ENCODE assay signal across 9 cellular contexts in genomic region chr14:93056166-93056839, GRCh38. TPM values are rescaled to one million over a fixed set of nuclear protein-coding genes. Genes with fewer than 3 reads are reported as not detected.
DNase-seq lines count a peak whose midpoint lies in the region; ATAC-seq and TF ChIP-seq lines count a peak whose summit lies in the region.
"Had no signal": no experiment of that assay in that cellular context is flagged by ENCODE, and none has a peak within 500 bp of the region (broad histone marks: within the 10 kb centered on the region; RNA-seq: fewer than 3 reads in every experiment).

No MANE protein-coding gene starts in this region.

- TF ChIP-seq CTCF in WTC11 (IDR thresholded peaks at IDR 0.05): no peak
- TF ChIP-seq CTCF in neural crest cell (conservative IDR thresholded peaks at IDR 0.05): no peak

- no peak for ATAC-seq in WTC11
- no peak for ATAC-seq in GM18867 (IDR thresholded peaks at IDR 0.05; ENCODE audit: unreplicated experiment)

- H3K27me3 Mint-ChIP-seq in WTC11 (ENCODE audit: low read depth) (no peaks in the 10 kb centered on the region), neural crest cell (ENCODE audit: low read depth) (no peaks in the 10 kb centered on the region)

- CTCF ChIA-PET in WTC11 (lab: Charles Lee): interaction anchor here (0.9 kb wide), 1 partner anchor 57 kb away, joined by 3 read pairs; no protein-coding TSS in a partner anchor

- H3K4me3 Mint-ChIP-seq in WTC11 (no peak overlapping the region), neural crest cell (no peak overlapping the region)

- peaks cover 3% of the 10 kb centered on the region; the same call in 1 of the 2 replicates for H3K36me3 Mint-ChIP-seq in WTC11
- no peaks in the 10 kb centered on the region for H3K36me3 Mint-ChIP-seq in neural crest cell (ENCODE audit: low read depth)

- H3K9me3 Mint-ChIP-seq in WTC11 (no peaks in the 10 kb centered on the region), neural crest cell (no peaks in the 10 kb centered on the region)

- POLR2A ChIA-PET in WTC11 (lab: Charles Lee): no interaction called here

- DNase-seq in GM04504 (ENCODE audit: low read depth) (peak; percentile 41), WTC11 (ENCODE audit: low spot score) (no peak), fibroblast of gingiva (ENCODE audit: low read depth) (peak; percentile 68), neural crest cell (ENCODE audit: low read depth, low spot score) (no peak), GM03348 (ENCODE audit: low spot score) (no peak), SHP77 treated with DMSO at 0.1 percent for 48 hours (lab: John Stamatoyannopoulos, UW) (no peak)
- no peak for DNase-seq in activated CD4-positive, alpha-beta T cell treated with anti-CD3 and anti-CD28 coated beads, Interleukin-2, amount 50 U/mL, for 48 hours
- DNase-seq: amniotic stem cell had no signal

- H3K4me1 Mint-ChIP-seq in WTC11 (peaks cover 76% of the 10 kb centered on the region), neural crest cell (peaks cover 20% of the 10 kb centered on the region)

- H3K27ac Mint-ChIP-seq in WTC11 (peak overlapping the region; percentile 86), neural crest cell (ENCODE audit: unreplicated experiment) (peak overlapping the region; percentile 83)

TF ChIP-seq in WTC11, 78 proteins besides CTCF, POLR2A, EP300 and RAD21:
- no peak for TF ChIP-seq USF2 (CRISPR knock-in tag; IDR thresholded peaks at IDR 0.05)
- TF ChIP-seq IRF2 (CRISPR knock-in tag; IDR thresholded peaks at IDR 0.05; ENCODE audit: borderline replicate concordance, low read depth): no peak
- TF ChIP-seq SMAD4 (CRISPR knock-in tag; IDR thresholded peaks at IDR 0.05): no peak
- no peak for TF ChIP-seq ELF4 (CRISPR knock-in tag; IDR thresholded peaks at IDR 0.05; ENCODE audit: low read depth)
- TF ChIP-seq SP1 (CRISPR knock-in tag; conservative IDR thresholded peaks at IDR 0.05): no peak
- no peak for TF ChIP-seq GABPB1 (CRISPR knock-in tag; IDR thresholded peaks at IDR 0.05)
- TF ChIP-seq TEAD4 (CRISPR knock-in tag; IDR thresholded peaks at IDR 0.05): no peak
- TF ChIP-seq TCF7 (CRISPR knock-in tag; IDR thresholded peaks at IDR 0.05; ENCODE audit: low read depth): no peak
- no peak for TF ChIP-seq ATF6 (CRISPR knock-in tag; IDR thresholded peaks at IDR 0.05)
- no peak for TF ChIP-seq ATF2 (CRISPR knock-in tag; IDR thresholded peaks at IDR 0.05; ENCODE audit: borderline replicate concordance, low read depth)
- no peak for TF ChIP-seq MLX (CRISPR knock-in tag; IDR thresholded peaks at IDR 0.05)
- TF ChIP-seq KAT7 (CRISPR knock-in tag; IDR thresholded peaks at IDR 0.05; ENCODE audit: borderline replicate concordance): no peak
- TF ChIP-seq ETV6 (CRISPR knock-in tag; IDR thresholded peaks at IDR 0.05): no peak
- TF ChIP-seq ZBTB21 (CRISPR knock-in tag; IDR thresholded peaks at IDR 0.05; ENCODE audit: borderline replicate concordance): no peak
- no peak for TF ChIP-seq FOXK1 (CRISPR knock-in tag; IDR thresholded peaks at IDR 0.05)
- no peak for TF ChIP-seq FOXP4 (CRISPR knock-in tag; IDR thresholded peaks at IDR 0.05)
- TF ChIP-seq USF1 (CRISPR knock-in tag; IDR thresholded peaks at IDR 0.05): no peak

RNA-seq across cellular contexts. Expression of gene ITPK1, which starts 59.4 kb away (rescaled TPM):
- total RNA-seq in WTC11 (2021) (116 to 144 TPM (median 121 TPM) in 3 replicates), neural crest cell (59.8 and 63.8 TPM in 2 replicates)

Comparison
In these comparisons a context has a peak if more than half of its experiments do, and no peak if none do; other contexts are left out.
1. DNase-seq: peak in GM04504 (single experiment) and fibroblast of gingiva (single experiment); none in WTC11 (single experiment), neural crest cell (single experiment), GM03348 (single experiment), activated CD4-positive, alpha-beta T cell treated with anti-CD3 and anti-CD28 coated beads, Interleukin-2, amount 50 U/mL, for 48 hours (0 of 2) and SHP77 treated with DMSO at 0.1 percent for 48 hours (single experiment).